Comparison of ENCODE assay signal across 22 cellular contexts in genomic region chr13:33244210-33244906, GRCh38. TPM values are rescaled to one million over a fixed set of nuclear protein-coding genes. Genes with fewer than 3 reads are reported as not detected.
"Had no signal": no experiment of that assay in that cellular context is flagged by ENCODE, and none has a peak within 500 bp of the region (broad histone marks: within the 10 kb centered on the region; RNA-seq: fewer than 3 reads in every experiment).

No MANE protein-coding gene starts in this region.

- DNase-seq: activated B cell treated with CpG ODN at 0.5 μM for 24 hours; activated CD4-positive, alpha-beta T cell treated with anti-CD3 and anti-CD28 coated beads, Interleukin-2, amount 10 ng/mL, durations not matched to agents 24 days and 14 days; activated CD8-positive, alpha-beta memory T cell treated with anti-CD3 and anti-CD28 coated beads, Interleukin-2, amount 50 U/mL, for 4 hours; activated CD8-positive, alpha-beta T cell treated with anti-CD3 and anti-CD28 coated beads, Interleukin-2, amount 10 ng/mL, durations not matched to agents 7 days and 5 days; activated effector memory CD4-positive, alpha-beta T cell treated with anti-CD3 and anti-CD28 coated beads, Interleukin-2, amount 50 U/mL, for 16 hours; activated T-cell treated with anti-CD3 and anti-CD28 coated beads, Interleukin-2, amount 50 U/mL, for 48 hours; cerebellar nuclear complex; effector memory CD8-positive, alpha-beta T cell; islet precursor cell; psoas muscle; sigmoid colon; stimulated activated CD4-positive, alpha-beta T cell treated with anti-CD3 and anti-CD28 coated beads, Interleukin-1b, Interleukin-23, amount 100 ng/mL, for 48 hours; stimulated activated naive CD8-positive, alpha-beta T cell treated with anti-CD3 and anti-CD28 coated beads, Interleukin-15, amount 100 ng/mL, for 72 hours; testis had no signal

- H3K36me3 Mint-ChIP-seq: activated naive CD4-positive, alpha-beta T cell treated with anti-CD3 and anti-CD28 coated beads, Interleukin-2, amount 50 U/mL, for 72 hours; memory B cell had no signal

- H3K4me3 ChIP-seq: gastroesophageal sphincter, hepatocyte, psoas muscle, sigmoid colon, testis had no signal

- H3K27ac ChIP-seq: gastroesophageal sphincter, hepatocyte, psoas muscle, sigmoid colon had no signal

- H3K4me3 Mint-ChIP-seq: activated B cell treated with CpG ODN at 0.5 μM for 24 hours; activated CD4-positive, alpha-beta T cell treated with anti-CD3 and anti-CD28 coated beads, Interleukin-2, amount 10 ng/mL, durations not matched to agents 24 days and 14 days; activated CD8-positive, alpha-beta T cell treated with anti-CD3 and anti-CD28 coated beads, Interleukin-2, amount 10 ng/mL, durations not matched to agents 7 days and 5 days; brain; dendritic cell treated with granulocyte-macrophage colony-stimulating factor and Interleukin-4, amounts not matched to agents 40 ng/mL and 50 ng/mL, for 4 days; effector memory CD8-positive, alpha-beta T cell; memory B cell; stimulated activated naive CD8-positive, alpha-beta T cell treated with anti-CD3 and anti-CD28 coated beads, Interleukin-15, amount 100 ng/mL, for 72 hours; T-helper 2 cell treated with Interferon-gamma antibody and Interleukin-4, amounts not matched to agents 5 μg/mL and 100 μg/mL, for 36 hours had no signal

- ATAC-seq: activated CD8-positive, alpha-beta T cell treated with anti-CD3 and anti-CD28 coated beads, Interleukin-2, amount 10 ng/mL, durations not matched to agents 7 days and 5 days; activated naive CD4-positive, alpha-beta T cell treated with anti-CD3 and anti-CD28 coated beads, Interleukin-2, amount 50 U/mL, for 72 hours; effector memory CD8-positive, alpha-beta T cell; gastroesophageal sphincter; left lobe of liver; psoas muscle; stimulated activated naive CD8-positive, alpha-beta T cell treated with anti-CD3 and anti-CD28 coated beads, Interleukin-15, amount 100 ng/mL, for 72 hours had no signal

- H3K27me3 ChIP-seq: gastroesophageal sphincter, hepatocyte, sigmoid colon, testis had no signal

- H3K9me3 ChIP-seq: gastroesophageal sphincter, psoas muscle, sigmoid colon, testis had no signal

- H3K27ac Mint-ChIP-seq: activated B cell treated with CpG ODN at 0.5 μM for 24 hours; activated CD4-positive, alpha-beta T cell treated with anti-CD3 and anti-CD28 coated beads, Interleukin-2, amount 10 ng/mL, durations not matched to agents 24 days and 14 days; activated CD8-positive, alpha-beta T cell treated with anti-CD3 and anti-CD28 coated beads, Interleukin-2, amount 10 ng/mL, durations not matched to agents 7 days and 5 days; activated naive CD4-positive, alpha-beta T cell treated with anti-CD3 and anti-CD28 coated beads, Interleukin-2, amount 50 U/mL, for 72 hours; dendritic cell treated with granulocyte-macrophage colony-stimulating factor and Interleukin-4, amounts not matched to agents 40 ng/mL and 50 ng/mL, for 4 days; effector memory CD8-positive, alpha-beta T cell; memory B cell; stimulated activated naive CD8-positive, alpha-beta T cell treated with anti-CD3 and anti-CD28 coated beads, Interleukin-15, amount 100 ng/mL, for 72 hours; T-helper 2 cell treated with Interferon-gamma antibody and Interleukin-4, amounts not matched to agents 5 μg/mL and 100 μg/mL, for 36 hours had no signal

- H3K36me3 ChIP-seq: sigmoid colon had no signal

- H3K4me1 Mint-ChIP-seq: activated B cell treated with CpG ODN at 0.5 μM for 24 hours; activated CD4-positive, alpha-beta T cell treated with anti-CD3 and anti-CD28 coated beads, Interleukin-2, amount 10 ng/mL, durations not matched to agents 24 days and 14 days; memory B cell; stimulated activated naive CD8-positive, alpha-beta T cell treated with anti-CD3 and anti-CD28 coated beads, Interleukin-15, amount 100 ng/mL, for 72 hours had no signal

- H3K27me3 Mint-ChIP-seq: activated B cell treated with CpG ODN at 0.5 μM for 24 hours; brain; dendritic cell treated with granulocyte-macrophage colony-stimulating factor and Interleukin-4, amounts not matched to agents 40 ng/mL and 50 ng/mL, for 4 days had no signal

- H3K4me1 ChIP-seq: psoas muscle, testis had no signal

- H3K9me3 Mint-ChIP-seq: activated naive CD4-positive, alpha-beta T cell treated with anti-CD3 and anti-CD28 coated beads, Interleukin-2, amount 50 U/mL, for 72 hours; dendritic cell treated with granulocyte-macrophage colony-stimulating factor and Interleukin-4, amounts not matched to agents 40 ng/mL and 50 ng/mL, for 4 days; effector memory CD8-positive, alpha-beta T cell; memory B cell; T-helper 2 cell treated with Interferon-gamma antibody and Interleukin-4, amounts not matched to agents 5 μg/mL and 100 μg/mL, for 36 hours had no signal

RNA-seq across cellular contexts. Expression of gene STARD13, which starts 41.2 kb away (rescaled TPM):
- total RNA-seq: activated CD8-positive, alpha-beta T cell treated with anti-CD3 and anti-CD28 coated beads, Interleukin-2, amount 10 ng/mL, durations not matched to agents 7 days and 5 days had no signal
